14 cellular contexts compared by ENCODE assay signal in the genomic region with DNA sequence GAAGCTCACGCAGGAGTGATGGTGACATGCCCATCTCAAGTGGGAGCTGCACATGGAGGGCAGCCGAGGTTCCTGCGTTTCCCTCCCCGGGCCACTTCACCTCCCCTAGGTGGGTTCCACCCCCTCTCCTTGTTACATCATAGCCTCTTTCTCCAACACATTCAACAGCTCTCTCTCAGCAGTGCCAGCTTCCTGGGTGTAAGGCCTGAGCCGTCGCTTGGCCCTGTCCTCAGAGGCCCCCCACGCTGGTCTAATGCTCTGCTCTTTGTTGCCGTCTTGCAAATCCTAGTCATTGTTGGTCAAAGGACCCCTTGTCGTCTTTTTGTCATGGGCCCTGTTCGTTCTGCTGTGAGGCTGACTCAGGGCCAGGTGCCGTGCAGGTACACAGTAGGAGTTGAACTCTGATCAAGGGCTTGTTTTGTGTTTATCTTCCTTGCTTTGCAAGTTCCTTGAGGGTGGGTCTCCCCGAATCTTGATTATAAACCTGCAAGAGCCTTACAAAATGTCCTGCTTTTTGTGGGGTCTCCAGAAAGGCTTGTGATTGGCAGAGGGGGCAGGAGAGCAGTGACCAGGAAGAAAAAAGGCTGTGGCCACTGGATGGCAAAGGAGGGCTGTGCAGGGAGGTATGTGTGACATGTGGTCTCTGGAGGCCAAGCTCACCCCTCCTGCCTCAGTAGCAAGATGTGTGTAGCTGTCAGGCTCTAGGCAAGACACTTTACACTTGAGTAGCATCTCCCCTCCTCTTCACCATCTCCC.
A peak's percentile ranks its signal among the peaks of the same experiment; 100 is the strongest.
DNase-seq lines count a peak whose midpoint lies in the region; TF ChIP-seq lines count a peak whose summit lies in the region.
"Had no signal": no experiment of that assay in that cellular context is flagged by ENCODE, and none has a peak within 500 bp of the region (broad histone marks: within the 10 kb centered on the region; RNA-seq: fewer than 3 reads in every experiment).

No MANE protein-coding gene starts in this region.

- peak overlapping the region in 7 of 8 donors; percentile 57 to 88 (median 66) for H3K27ac Mint-ChIP-seq in CD8-positive, alpha-beta memory T cell
- H3K27ac Mint-ChIP-seq in dendritic cell treated with granulocyte-macrophage colony-stimulating factor and Interleukin-4, amounts not matched to agents 40 ng/mL and 50 ng/mL, for 4 days = peak overlapping the region; percentile 18

- TF ChIP-seq CTCF in parathyroid adenoma (IDR thresholded peaks at IDR 0.05) (no peak), tibial nerve (IDR thresholded peaks at IDR 0.05) (no peak), prostate gland (IDR thresholded peaks at IDR 0.05) (no peak)

- 59% methylated on average over 12 of the region's 12 CpGs for WGBS in HUES64
- WGBS in tibial nerve, 2 donors = 95 to 96% methylated on average over 12 of the region's 12 CpGs
- WGBS in prostate gland = 91% methylated on average over 12 of the region's 12 CpGs

- H3K27me3 ChIP-seq in CD8-positive, alpha-beta memory T cell (ENCODE audit: insufficient read depth, low read length, poor library complexity, severe bottlenecking) = no peaks in the 10 kb centered on the region
- H3K27me3 ChIP-seq in HUES64 (ENCODE audit: insufficient read depth, low read length) (no peaks in the 10 kb centered on the region), parathyroid adenoma (ENCODE audit: control insufficient read depth, insufficient read depth, low read length) (no peaks in the 10 kb centered on the region), tibial nerve (no peaks in the 10 kb centered on the region), prostate gland (replicated peaks; ENCODE audit: insufficient read depth) (no peaks in the 10 kb centered on the region)
- H3K27me3 ChIP-seq: gastroesophageal sphincter had no signal

- peaks cover 8% of the 10 kb centered on the region for H3K79me2 ChIP-seq in parathyroid adenoma

- H2AFZ ChIP-seq in parathyroid adenoma = no peak overlapping the region

- H3K4me1 Mint-ChIP-seq in CD8-positive, alpha-beta memory T cell = peaks cover 66 to 92% (median 77%) of the 10 kb centered on the region in 3 donors
- peaks cover 35% of the 10 kb centered on the region for H3K4me1 Mint-ChIP-seq in dendritic cell treated with granulocyte-macrophage colony-stimulating factor and Interleukin-4, amounts not matched to agents 40 ng/mL and 50 ng/mL, for 4 days (ENCODE audit: low read depth)

- POLR2A ChIA-PET in CD8-positive, alpha-beta memory T cell (lab: Charles Lee) = no interaction called here

- no peaks in the 10 kb centered on the region for H3K9me3 ChIP-seq in CD8-positive, alpha-beta memory T cell (ENCODE audit: low read length)
- H3K9me3 ChIP-seq in HUES64 (ENCODE audit: insufficient read depth, low read depth, low read length) (no peaks in the 10 kb centered on the region), parathyroid adenoma (ENCODE audit: control insufficient read depth, low read length) (no peaks in the 10 kb centered on the region), tibial nerve (no peaks in the 10 kb centered on the region), prostate gland (no peaks in the 10 kb centered on the region)
- H3K9me3 ChIP-seq: gastroesophageal sphincter had no signal

- no peak for TF ChIP-seq EP300 in tibial nerve (IDR thresholded peaks at IDR 0.05)

- no peak overlapping the region for H3K27ac ChIP-seq in CD8-positive, alpha-beta memory T cell (ENCODE audit: low read depth, low read length)
- peak overlapping the region; percentile 67 for H3K27ac ChIP-seq in HUES64 (ENCODE audit: low read depth, low read length)
- H3K27ac ChIP-seq in parathyroid adenoma = peak overlapping the region; percentile 55
- H3K27ac ChIP-seq in tibial nerve = no peak overlapping the region
- no peak overlapping the region for H3K27ac ChIP-seq in prostate gland

- TF ChIP-seq POLR2A in tibial nerve (IDR thresholded peaks at IDR 0.05) (no peak), prostate gland (IDR thresholded peaks at IDR 0.05) (no peak)

- H3K27me3 Mint-ChIP-seq in CD8-positive, alpha-beta memory T cell = no peaks in the 10 kb centered on the region
- H3K27me3 Mint-ChIP-seq in dendritic cell treated with granulocyte-macrophage colony-stimulating factor and Interleukin-4, amounts not matched to agents 40 ng/mL and 50 ng/mL, for 4 days = no peaks in the 10 kb centered on the region

- H3K4me3 ChIP-seq in CD8-positive, alpha-beta memory T cell (ENCODE audit: low read length) = no peak overlapping the region
- H3K4me3 ChIP-seq in HUES64 (ENCODE audit: low read length) (no peak overlapping the region), parathyroid adenoma (ENCODE audit: low read depth, low read length) (no peak overlapping the region), tibial nerve (no peak overlapping the region), prostate gland (no peak overlapping the region)
- H3K4me3 ChIP-seq: gastroesophageal sphincter had no signal

- no peak for DNase-seq in CD8-positive, alpha-beta memory T cell
- no peak for DNase-seq in tibial nerve (ENCODE audit: low spot score in 2 of 2)
- DNase-seq in prostate gland (ENCODE audit: low spot score) = no peak
- no peak for DNase-seq in iPS-NIHi11 (ENCODE audit: low spot score)
- DNase-seq: activated effector memory CD4-positive, alpha-beta T cell treated with Interleukin-2 at 50 U/mL for 16 hours; NCI-H2081 treated with DMSO at 0.1 percent for 48 hours; NCI-H82; Right ventricle myocardium superior; T-helper 9 cell had no signal

- H3K4me1 ChIP-seq in CD8-positive, alpha-beta memory T cell (ENCODE audit: insufficient read depth, low read length) = peaks cover 61% of the 10 kb centered on the region
- H3K4me1 ChIP-seq in HUES64 (ENCODE audit: insufficient read depth, low read length) (peaks cover 47% of the 10 kb centered on the region), parathyroid adenoma (peaks cover 74% of the 10 kb centered on the region), tibial nerve (peaks cover 0 to 24% (median 17%) of the 10 kb centered on the region in 4 donors), prostate gland (replicated peaks) (peaks cover 16% of the 10 kb centered on the region)

- H3K36me3 Mint-ChIP-seq in CD8-positive, alpha-beta memory T cell = peaks cover 0 to 3% (median 0%) of the 10 kb centered on the region in 3 donors
- H3K36me3 Mint-ChIP-seq in dendritic cell treated with granulocyte-macrophage colony-stimulating factor and Interleukin-4, amounts not matched to agents 40 ng/mL and 50 ng/mL, for 4 days (ENCODE audit: low read depth) = no peaks in the 10 kb centered on the region
- H3K36me3 Mint-ChIP-seq: mesothelial cell of epicardium had no signal

- intact Hi-C loops in dendritic cell treated with granulocyte-macrophage colony-stimulating factor and Interleukin-4, amounts not matched to agents 40 ng/mL and 50 ng/mL, for 4 days (cut with micrococcal nuclease) = no loop called here
- intact Hi-C loops in prostate gland (cut with DNase I) = loop anchor here (10.0 kb wide), 1 partner anchor 226 kb away; no protein-coding TSS in a partner anchor

- no peaks in the 10 kb centered on the region for H3K9me3 Mint-ChIP-seq in CD8-positive, alpha-beta memory T cell
- H3K9me3 Mint-ChIP-seq in dendritic cell treated with granulocyte-macrophage colony-stimulating factor and Interleukin-4, amounts not matched to agents 40 ng/mL and 50 ng/mL, for 4 days = no peaks in the 10 kb centered on the region
- H3K9me3 Mint-ChIP-seq: mesothelial cell of epicardium had no signal

- 0 out of 2 replicates have a peak overlapping the region, but pooled peaks have one; percentile 12 for H3K9ac ChIP-seq in HUES64 (ENCODE audit: low read depth, low read length)
- no peak overlapping the region for H3K9ac ChIP-seq in parathyroid adenoma

- peak overlapping the region in 2 of 7 donors; percentile 21 to 32 for H3K4me3 Mint-ChIP-seq in CD8-positive, alpha-beta memory T cell
- no peak overlapping the region for H3K4me3 Mint-ChIP-seq in dendritic cell treated with granulocyte-macrophage colony-stimulating factor and Interleukin-4, amounts not matched to agents 40 ng/mL and 50 ng/mL, for 4 days
- H3K4me3 Mint-ChIP-seq: mesothelial cell of epicardium had no signal

- H3K36me3 ChIP-seq in CD8-positive, alpha-beta memory T cell (ENCODE audit: insufficient read depth, low read length) = no peaks in the 10 kb centered on the region
- H3K36me3 ChIP-seq in HUES64 (ENCODE audit: insufficient read depth, low read length) = no peaks in the 10 kb centered on the region
- no peaks in the 10 kb centered on the region for H3K36me3 ChIP-seq in parathyroid adenoma (ENCODE audit: control insufficient read depth, insufficient read depth, low read length)
- H3K36me3 ChIP-seq in tibial nerve = no peaks in the 10 kb centered on the region
- no peaks in the 10 kb centered on the region for H3K36me3 ChIP-seq in prostate gland
- H3K36me3 ChIP-seq: gastroesophageal sphincter had no signal

- CTCF ChIA-PET in CD8-positive, alpha-beta memory T cell (lab: Charles Lee) = interaction anchor here (1.0 kb wide), 1 partner anchor 11 kb away, joined by 3 read pairs; no protein-coding TSS in a partner anchor

- no peak overlapping the region for H3K4me2 ChIP-seq in parathyroid adenoma (ENCODE audit: low read length)

Comparison
In these comparisons a context has a peak if more than half of its experiments do, and no peak if none do; other contexts are left out.
1. H3K27ac ChIP-seq: peak in HUES64 (single experiment) and parathyroid adenoma (single experiment); none in CD8-positive, alpha-beta memory T cell (single experiment), tibial nerve (0 of 4) and prostate gland (0 of 2).